ENCODE assay signal across 1 cellular context in the genomic region with DNA sequence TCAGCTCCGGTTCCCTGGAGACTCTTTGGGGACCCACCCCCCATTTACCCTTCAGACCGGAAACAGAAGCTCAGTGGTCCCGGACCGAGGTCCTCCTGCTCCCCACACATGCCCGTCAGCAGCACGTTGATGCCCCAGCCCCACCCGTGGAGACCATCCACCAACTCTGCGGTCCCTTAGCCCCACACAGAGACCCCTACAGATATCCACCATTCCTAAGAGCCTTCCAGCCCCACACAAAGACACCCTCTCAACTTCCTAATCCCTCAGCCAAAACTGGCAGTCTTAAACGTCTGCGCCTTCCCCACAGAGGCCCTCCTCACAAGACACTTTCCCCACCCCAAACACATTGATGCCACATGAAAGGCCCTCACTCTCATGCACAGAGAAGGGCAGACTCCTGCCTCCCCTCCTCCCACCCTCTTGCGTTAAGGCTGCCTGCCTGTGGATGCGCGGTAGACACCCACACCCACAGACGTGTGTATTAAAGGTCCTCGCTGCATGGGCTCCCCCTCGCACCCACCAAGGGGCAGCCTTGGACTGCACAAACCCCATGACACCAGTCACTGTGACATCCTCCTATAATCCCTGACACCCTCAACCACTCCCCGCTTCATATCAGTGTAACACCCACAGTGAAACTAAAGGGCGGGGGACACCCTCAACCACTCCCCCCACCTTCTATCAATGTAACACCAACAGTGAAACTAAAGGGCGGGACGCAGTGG.
TF ChIP-seq lines count a peak whose summit lies in the region.

No MANE protein-coding gene starts in this region.

TF ChIP-seq in IMR-90, 13 proteins besides CTCF, POLR2A, EP300 and RAD21:
- TF ChIP-seq, protein P1, sequence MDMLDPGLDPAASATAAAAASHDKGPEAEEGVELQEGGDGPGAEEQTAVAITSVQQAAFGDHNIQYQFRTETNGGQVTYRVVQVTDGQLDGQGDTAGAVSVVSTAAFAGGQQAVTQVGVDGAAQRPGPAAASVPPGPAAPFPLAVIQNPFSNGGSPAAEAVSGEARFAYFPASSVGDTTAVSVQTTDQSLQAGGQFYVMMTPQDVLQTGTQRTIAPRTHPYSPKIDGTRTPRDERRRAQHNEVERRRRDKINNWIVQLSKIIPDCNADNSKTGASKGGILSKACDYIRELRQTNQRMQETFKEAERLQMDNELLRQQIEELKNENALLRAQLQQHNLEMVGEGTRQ (IDR thresholded peaks at IDR 0.05; ENCODE audit: low read depth, low read length): no peak
- no peak for TF ChIP-seq RFX5 (IDR thresholded peaks at IDR 0.05; ENCODE audit: low read depth, low read length)
- no peak for TF ChIP-seq ELK1 (IDR thresholded peaks at IDR 0.05; ENCODE audit: borderline replicate concordance, low read depth, low read length)
- no peak for TF ChIP-seq SMC3 (IDR thresholded peaks at IDR 0.05; ENCODE audit: low read depth, low read length)
- TF ChIP-seq NFE2L2 (IDR thresholded peaks at IDR 0.05; ENCODE audit: low read depth, low read length): no peak
- no peak for TF ChIP-seq MAZ (IDR thresholded peaks at IDR 0.05; ENCODE audit: borderline replicate concordance, low read depth, low read length)
